21 cellular contexts compared by ENCODE assay signal in genomic region chr20:3613821-3614440, GRCh38. TPM values are rescaled to one million over a fixed set of nuclear protein-coding genes. Genes with fewer than 3 reads are reported as not detected.
DNase-seq lines count a peak whose midpoint lies in the region; ATAC-seq and TF ChIP-seq lines count a peak whose summit lies in the region.
"Had no signal": no experiment of that assay in that cellular context is flagged by ENCODE, and none has a peak within 500 bp of the region (broad histone marks: within the 10 kb centered on the region; RNA-seq: fewer than 3 reads in every experiment).

No MANE protein-coding gene starts in this region.

- no peak overlapping the region for H2AFZ ChIP-seq in hepatocyte

- H3K9me3 ChIP-seq in hepatocyte (ENCODE audit: low read depth) (no peaks in the 10 kb centered on the region), thyroid gland (no peaks in the 10 kb centered on the region)

- no peaks in the 10 kb centered on the region for H4K20me1 ChIP-seq in hepatocyte (ENCODE audit: insufficient read depth, poor library complexity, severe bottlenecking)

- TF ChIP-seq CTCF in hepatocyte (IDR thresholded peaks at IDR 0.05; ENCODE audit: poor library complexity) (no peak), thyroid gland (IDR thresholded peaks at IDR 0.05) (no peak)

- H3K4me2 ChIP-seq in hepatocyte: peak overlapping the region; percentile 50

- H3K9me2 ChIP-seq in hepatocyte (replicated peaks; ENCODE audit: insufficient read depth): no peaks in the 10 kb centered on the region

- H3K9me3 Mint-ChIP-seq in activated CD4-positive, alpha-beta T cell treated with anti-CD3 and anti-CD28 coated beads, Interleukin-2, amount 10 ng/mL, durations not matched to agents 24 days and 14 days: no peaks in the 10 kb centered on the region
- H3K9me3 Mint-ChIP-seq: activated CD4-positive, alpha-beta T cell treated with anti-CD3 and anti-CD28 coated beads, Interleukin-2, amount 10 ng/mL, durations not matched to agents 7 days and 5 days; activated naive CD4-positive, alpha-beta T cell treated with anti-CD3 and anti-CD28 coated beads, Interleukin-2, amount 10 ng/mL, durations not matched to agents 7 days and 5 days; natural killer cell; stimulated activated naive CD8-positive, alpha-beta T cell treated with anti-CD3 and anti-CD28 coated beads, Interleukin-15, amount 100 ng/mL, for 72 hours had no signal

- no peak overlapping the region for H3K27ac Mint-ChIP-seq in activated CD4-positive, alpha-beta T cell treated with anti-CD3 and anti-CD28 coated beads, Interleukin-2, amount 10 ng/mL, durations not matched to agents 24 days and 14 days
- H3K27ac Mint-ChIP-seq: activated CD4-positive, alpha-beta T cell treated with anti-CD3 and anti-CD28 coated beads, Interleukin-2, amount 10 ng/mL, durations not matched to agents 7 days and 5 days; activated naive CD4-positive, alpha-beta T cell treated with anti-CD3 and anti-CD28 coated beads, Interleukin-2, amount 10 ng/mL, durations not matched to agents 7 days and 5 days; natural killer cell; stimulated activated naive CD8-positive, alpha-beta T cell treated with anti-CD3 and anti-CD28 coated beads, Interleukin-15, amount 100 ng/mL, for 72 hours had no signal

- TF ChIP-seq POLR2A in thyroid gland (IDR thresholded peaks at IDR 0.05): peak in 1 of 2 donors; percentile 48

- no peaks in the 10 kb centered on the region for H3K4me1 ChIP-seq in hepatocyte (ENCODE audit: insufficient read depth)
- peaks cover 31 to 43% of the 10 kb centered on the region in 2 donors for H3K4me1 ChIP-seq in thyroid gland

- H3K27me3 Mint-ChIP-seq in activated CD4-positive, alpha-beta T cell treated with anti-CD3 and anti-CD28 coated beads, Interleukin-2, amount 10 ng/mL, durations not matched to agents 24 days and 14 days: no peaks in the 10 kb centered on the region
- H3K27me3 Mint-ChIP-seq: activated CD4-positive, alpha-beta T cell treated with anti-CD3 and anti-CD28 coated beads, Interleukin-2, amount 10 ng/mL, durations not matched to agents 7 days and 5 days; activated naive CD4-positive, alpha-beta T cell treated with anti-CD3 and anti-CD28 coated beads, Interleukin-2, amount 10 ng/mL, durations not matched to agents 7 days and 5 days; stimulated activated naive CD8-positive, alpha-beta T cell treated with anti-CD3 and anti-CD28 coated beads, Interleukin-15, amount 100 ng/mL, for 72 hours had no signal

- H3K27ac ChIP-seq in hepatocyte: peak overlapping the region; percentile 80
- H3K27ac ChIP-seq in thyroid gland: peak overlapping the region; percentile 81 to 87 (median 81)
- H3K27ac ChIP-seq: 22Rv1 had no signal

- ATAC-seq in GM19035 (IDR thresholded peaks at IDR 0.05; ENCODE audit: unreplicated experiment) (no peak), left colon (no peak)
- ATAC-seq: natural killer cell; stimulated activated naive CD8-positive, alpha-beta T cell treated with anti-CD3 and anti-CD28 coated beads, Interleukin-15, amount 100 ng/mL, for 72 hours had no signal

- intact Hi-C loops in thyroid gland (cut with DNase I) (no loop called here), left colon (cut with DNase I, micrococcal nuclease) (no loop called here)
- intact Hi-C loops in activated CD4-positive, alpha-beta T cell treated with anti-CD3 and anti-CD28 coated beads, Interleukin-2, amount 10 ng/mL, durations not matched to agents 24 days and 14 days (cut with micrococcal nuclease): no loop called here

- DNase-seq in DMS79 treated with DMSO at 0.1 percent for 48 hours (lab: John Stamatoyannopoulos, UW): peak; percentile 50
- DNase-seq in DMS79 (lab: John Stamatoyannopoulos, UW): no peak
- peak; percentile 23 for DNase-seq in astrocyte of the hippocampus (ENCODE audit: low read depth, low spot score)
- DNase-seq in hepatocyte (ENCODE audit: low spot score): no peak
- DNase-seq in thyroid gland: peak; percentile 51 to 56
- no peak for DNase-seq in activated CD4-positive, alpha-beta T cell treated with anti-CD3 and anti-CD28 coated beads, Interleukin-2, amount 10 ng/mL, durations not matched to agents 24 days and 14 days
- DNase-seq in left colon: no peak
- DNase-seq: activated CD4-positive, alpha-beta T cell treated with anti-CD3 and anti-CD28 coated beads, Interleukin-2, amount 10 ng/mL, durations not matched to agents 7 days and 5 days; activated naive CD4-positive, alpha-beta T cell treated with anti-CD3 and anti-CD28 coated beads, Interleukin-2, amount 10 ng/mL, durations not matched to agents 7 days and 5 days; activated T-cell treated with anti-CD3 and anti-CD28 coated beads for 4 hours; MM.1S; natural killer cell; NCI-H187 treated with DMSO at 0.1 percent for 48 hours; NCI-H524; retina; stimulated activated CD4-positive, alpha-beta T cell treated with anti-CD3 and anti-CD28 coated beads, Interleukin-15, amount 100 ng/mL, for 24 hours; stimulated activated naive CD8-positive, alpha-beta T cell treated with anti-CD3 and anti-CD28 coated beads, Interleukin-15, amount 100 ng/mL, for 72 hours had no signal

- 58% methylated on average over 9 of the region's 9 CpGs for WGBS in hepatocyte (ENCODE audit: low lambda C conversion rate, missing lambda C conversion rate)
- WGBS in thyroid gland, 2 donors: 23 to 37% methylated on average over 9 of the region's 9 CpGs

- H3K36me3 ChIP-seq in hepatocyte (replicated peaks; ENCODE audit: insufficient read depth, low read depth) (no peaks in the 10 kb centered on the region), thyroid gland (no peaks in the 10 kb centered on the region)

- H3K4me1 Mint-ChIP-seq in activated CD4-positive, alpha-beta T cell treated with anti-CD3 and anti-CD28 coated beads, Interleukin-2, amount 10 ng/mL, durations not matched to agents 24 days and 14 days: no peaks in the 10 kb centered on the region
- H3K4me1 Mint-ChIP-seq: activated CD4-positive, alpha-beta T cell treated with anti-CD3 and anti-CD28 coated beads, Interleukin-2, amount 10 ng/mL, durations not matched to agents 7 days and 5 days; activated naive CD4-positive, alpha-beta T cell treated with anti-CD3 and anti-CD28 coated beads, Interleukin-2, amount 10 ng/mL, durations not matched to agents 7 days and 5 days; natural killer cell had no signal

- H3K36me3 Mint-ChIP-seq in activated CD4-positive, alpha-beta T cell treated with anti-CD3 and anti-CD28 coated beads, Interleukin-2, amount 10 ng/mL, durations not matched to agents 24 days and 14 days (ENCODE audit: low read depth): peaks cover 4% of the 10 kb centered on the region
- H3K36me3 Mint-ChIP-seq: natural killer cell had no signal

- no peaks in the 10 kb centered on the region for H3K79me2 ChIP-seq in hepatocyte

- no peak overlapping the region for H3K4me3 ChIP-seq in hepatocyte
- no peak overlapping the region for H3K4me3 ChIP-seq in thyroid gland (replicated peaks in 1 of 3)

- H3K4me3 Mint-ChIP-seq in activated CD4-positive, alpha-beta T cell treated with anti-CD3 and anti-CD28 coated beads, Interleukin-2, amount 10 ng/mL, durations not matched to agents 24 days and 14 days: no peak overlapping the region
- H3K4me3 Mint-ChIP-seq: activated CD4-positive, alpha-beta T cell treated with anti-CD3 and anti-CD28 coated beads, Interleukin-2, amount 10 ng/mL, durations not matched to agents 7 days and 5 days; activated naive CD4-positive, alpha-beta T cell treated with anti-CD3 and anti-CD28 coated beads, Interleukin-2, amount 10 ng/mL, durations not matched to agents 7 days and 5 days; natural killer cell; stimulated activated naive CD8-positive, alpha-beta T cell treated with anti-CD3 and anti-CD28 coated beads, Interleukin-15, amount 100 ng/mL, for 72 hours had no signal

- no peaks in the 10 kb centered on the region for H3K27me3 ChIP-seq in hepatocyte
- no peaks in the 10 kb centered on the region for H3K27me3 ChIP-seq in thyroid gland

RNA-seq across cellular contexts. Expression of gene GFRA4, which starts 49.3 kb away (rescaled TPM):
- total RNA-seq in hepatocyte (0.24 TPM in 1 of 2 replicates, not detected in the other), thyroid gland (1 to 10 TPM in 2 of 4 donors, under 1 TPM in 1, not detected in 1; 0.81 to 3.0 (median 3.0) TPM), left colon (not detected)
- not detected in 2 replicates for polyA plus RNA-seq in hepatocyte
- not detected in 2 replicates for total RNA-seq in activated CD4-positive, alpha-beta T cell treated with anti-CD3 and anti-CD28 coated beads, Interleukin-2, amount 10 ng/mL, durations not matched to agents 24 days and 14 days
- total RNA-seq: activated CD4-positive, alpha-beta T cell treated with anti-CD3 and anti-CD28 coated beads, Interleukin-2, amount 10 ng/mL, durations not matched to agents 7 days and 5 days; lung microvascular endothelial cell; natural killer cell; ureter had no signal

Comparison
In these comparisons a context has a peak if more than half of its experiments do, and no peak if none do; other contexts are left out.
1. DNase-seq: peak in DMS79 treated with DMSO at 0.1 percent for 48 hours (single experiment), astrocyte of the hippocampus (single experiment) and thyroid gland (2 of 2); none in DMS79 (single experiment), hepatocyte (single experiment), activated CD4-positive, alpha-beta T cell treated with anti-CD3 and anti-CD28 coated beads, Interleukin-2, amount 10 ng/mL, durations not matched to agents 24 days and 14 days (single experiment) and left colon (0 of 2).